Comparison of ENCODE assay signal across 9 cellular contexts in genomic region chr6:87925373-87926060, GRCh38.
DNase-seq lines count a peak whose midpoint lies in the region; ATAC-seq lines count a peak whose summit lies in the region.
"Had no signal": no experiment of that assay in that cellular context is flagged by ENCODE, and none has a peak within 500 bp of the region (broad histone marks: within the 10 kb centered on the region; RNA-seq: fewer than 3 reads in every experiment).

No MANE protein-coding gene starts in this region.

- DNase-seq in NCI-H1417 (lab: John Stamatoyannopoulos, UW), result peak in 2 of 3 experiments; percentile 5 to 11
- no peak for DNase-seq in NCI-H1417 treated with DMSO at 0.1 percent for 48 hours (lab: John Stamatoyannopoulos, UW)
- peak; percentile 35 for DNase-seq in NCI-H1694 (lab: John Stamatoyannopoulos, UW)
- DNase-seq in renal cortical epithelial cell (ENCODE audit: low read depth), result peak; percentile 35
- DNase-seq in CD1c-positive myeloid dendritic cell (ENCODE audit: extremely low spot score), result no peak
- DNase-seq in NOMO-1 treated with DMSO at 0.1 percent for 48 hours (lab: John Stamatoyannopoulos, UW; ENCODE audit: unreplicated experiment), result no peak
- DNase-seq in SW480 (ENCODE audit: low spot score), result no peak
- DNase-seq: 8988T had no signal

- peak; percentile 54 for ATAC-seq in HG02642 (IDR thresholded peaks at IDR 0.05; ENCODE audit: poor library complexity, unreplicated experiment)

Comparison
In these comparisons a context has a peak if more than half of its experiments do, and no peak if none do; other contexts are left out.
1. DNase-seq: peak in NCI-H1417 (2 of 3), NCI-H1694 (single experiment) and renal cortical epithelial cell (single experiment); none in NCI-H1417 treated with DMSO at 0.1 percent for 48 hours (single experiment), CD1c-positive myeloid dendritic cell (single experiment), NOMO-1 treated with DMSO at 0.1 percent for 48 hours (single experiment) and SW480 (single experiment).